Comparison of ENCODE assay signal across 18 cellular contexts in the genomic region with DNA sequence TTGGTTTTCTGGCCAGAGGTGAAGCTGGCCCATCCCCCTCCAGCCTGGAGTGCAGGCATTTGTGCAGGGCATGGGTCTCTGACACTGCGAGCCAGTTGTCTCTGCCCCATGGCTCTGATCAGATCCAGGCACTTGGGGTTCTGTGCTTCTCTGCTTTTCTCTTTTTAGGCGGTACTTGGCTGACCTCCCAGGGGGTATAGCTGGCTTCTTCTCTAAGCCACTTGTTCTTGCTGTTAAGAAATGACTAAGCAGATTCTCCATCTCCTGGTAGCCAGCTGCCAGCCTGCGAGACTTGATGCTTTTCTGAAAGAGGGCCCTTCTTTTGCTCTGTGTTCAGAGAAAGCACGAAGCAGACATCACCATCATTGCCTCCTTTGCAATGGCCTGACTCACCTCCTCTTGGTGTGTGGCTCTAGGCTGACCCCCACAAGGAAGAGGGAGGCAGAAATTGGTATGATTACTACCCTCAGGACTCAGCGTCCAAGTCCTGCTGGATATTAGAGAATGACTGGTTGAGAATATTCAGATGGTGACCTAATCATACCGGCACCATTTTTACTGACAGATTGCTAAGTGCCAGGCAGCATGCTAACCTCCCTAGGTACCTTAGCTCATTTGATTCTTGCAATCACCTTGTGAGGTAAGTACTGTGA. TPM values are rescaled to one million over a fixed set of nuclear protein-coding genes. Genes with fewer than 3 reads are reported as not detected.
DNase-seq lines count a peak whose midpoint lies in the region; ATAC-seq and TF ChIP-seq lines count a peak whose summit lies in the region.
"Had no signal": no experiment of that assay in that cellular context is flagged by ENCODE, and none has a peak within 500 bp of the region (broad histone marks: within the 10 kb centered on the region; RNA-seq: fewer than 3 reads in every experiment).

No MANE protein-coding gene starts in this region.

- H3K27me3 Mint-ChIP-seq in endothelial cell (ENCODE audit: unreplicated experiment), result no peaks in the 10 kb centered on the region

- no peak overlapping the region for H3K4me3 Mint-ChIP-seq in endothelial cell (ENCODE audit: unreplicated experiment)
- H3K4me3 Mint-ChIP-seq: activated naive CD4-positive, alpha-beta T cell treated with anti-CD3 and anti-CD28 coated beads, Interleukin-2, amount 10 ng/mL, durations not matched to agents 7 days and 5 days; CD4-positive, alpha-beta T cell had no signal

- ATAC-seq in SK-N-SH treated with all-trans-retinoic acid at 6 μM for 48 hours, result peak; percentile 37
- ATAC-seq in esophagus mucosa, result no peak
- no peak for ATAC-seq in upper lobe of right lung

- peak; percentile 64 for DNase-seq in DMS 273 (lab: John Stamatoyannopoulos, UW; ENCODE audit: unreplicated experiment)
- DNase-seq in DMS 273 treated with DMSO at 0.1 percent for 48 hours (lab: John Stamatoyannopoulos, UW), result no peak
- DNase-seq in glomerular visceral epithelial cell (ENCODE audit: extremely low spot score), result peak; percentile 16
- no peak for DNase-seq in tibial artery
- no peak for DNase-seq in upper lobe of right lung
- DNase-seq in endothelial cell (ENCODE audit: low spot score), result no peak
- DNase-seq: activated CD4-positive, alpha-beta T cell treated with anti-CD3 and anti-CD28 coated beads for 48 hours; activated naive CD4-positive, alpha-beta T cell treated with anti-CD3 and anti-CD28 coated beads, Interleukin-2, amount 10 ng/mL, durations not matched to agents 7 days and 5 days; CD4-positive, alpha-beta T cell; NCI-H1092; SHP77 treated with DMSO at 0.1 percent for 48 hours; T-helper 9 cell had no signal

- H3K27ac ChIP-seq in tibial artery (peak overlapping the region; percentile 31 to 54), upper lobe of right lung (no peak overlapping the region)
- H3K27ac ChIP-seq: 22Rv1 had no signal

- intact Hi-C loops in tibial artery (cut with DNase I; ENCODE audit: low total_unique reads) (no loop called here), upper lobe of right lung (cut with DNase I) (no loop called here)

- peaks cover 8% of the 10 kb centered on the region for H3K4me1 Mint-ChIP-seq in endothelial cell (ENCODE audit: unreplicated experiment)
- H3K4me1 Mint-ChIP-seq: activated naive CD4-positive, alpha-beta T cell treated with anti-CD3 and anti-CD28 coated beads, Interleukin-2, amount 10 ng/mL, durations not matched to agents 7 days and 5 days had no signal

- TF ChIP-seq CTCF in tibial artery (IDR thresholded peaks at IDR 0.05) (no peak), upper lobe of right lung (IDR thresholded peaks at IDR 0.05) (no peak), endothelial cell (IDR thresholded peaks at IDR 0.05; ENCODE audit: unreplicated experiment) (no peak)

- no peaks in the 10 kb centered on the region for H3K36me3 Mint-ChIP-seq in endothelial cell (ENCODE audit: low read depth, unreplicated experiment)
- H3K36me3 Mint-ChIP-seq: activated naive CD4-positive, alpha-beta T cell treated with anti-CD3 and anti-CD28 coated beads, Interleukin-2, amount 10 ng/mL, durations not matched to agents 7 days and 5 days had no signal

- H3K4me3 ChIP-seq in tibial artery, result no peak overlapping the region
- H3K4me3 ChIP-seq in upper lobe of right lung, result no peak overlapping the region
- H3K4me3 ChIP-seq: lung had no signal

- H3K27ac Mint-ChIP-seq in endothelial cell (ENCODE audit: unreplicated experiment), result no peak overlapping the region
- H3K27ac Mint-ChIP-seq: activated naive CD4-positive, alpha-beta T cell treated with anti-CD3 and anti-CD28 coated beads, Interleukin-2, amount 10 ng/mL, durations not matched to agents 7 days and 5 days; CD4-positive, alpha-beta T cell had no signal

- H3K4me1 ChIP-seq in tibial artery, result peaks cover 0 to 59% (median 30%) of the 10 kb centered on the region in 4 donors
- peaks cover 3% of the 10 kb centered on the region for H3K4me1 ChIP-seq in upper lobe of right lung

- H3K27me3 ChIP-seq in tibial artery, result no peaks in the 10 kb centered on the region
- no peaks in the 10 kb centered on the region for H3K27me3 ChIP-seq in upper lobe of right lung

- H3K9me3 ChIP-seq in tibial artery (no peaks in the 10 kb centered on the region), upper lobe of right lung (no peaks in the 10 kb centered on the region)

- H3K36me3 ChIP-seq in tibial artery, result no peaks in the 10 kb centered on the region
- no peaks in the 10 kb centered on the region for H3K36me3 ChIP-seq in upper lobe of right lung

- no peaks in the 10 kb centered on the region for H3K9me3 Mint-ChIP-seq in endothelial cell (ENCODE audit: unreplicated experiment)
- H3K9me3 Mint-ChIP-seq: activated naive CD4-positive, alpha-beta T cell treated with anti-CD3 and anti-CD28 coated beads, Interleukin-2, amount 10 ng/mL, durations not matched to agents 7 days and 5 days; CD4-positive, alpha-beta T cell had no signal

TF ChIP-seq in SK-N-SH treated with all-trans-retinoic acid at 6 μM for 48 hours, 23 proteins besides CTCF, POLR2A, EP300 and RAD21:
- TF ChIP-seq TCF4 (CRISPR knock-in tag; IDR thresholded peaks at IDR 0.05; ENCODE audit: borderline replicate concordance), result no peak
- TF ChIP-seq ARNTL (CRISPR knock-in tag; IDR thresholded peaks at IDR 0.05; ENCODE audit: borderline replicate concordance, low read depth), result no peak
- TF ChIP-seq ZFP3 (CRISPR knock-in tag; IDR thresholded peaks at IDR 0.05), result no peak
- no peak for TF ChIP-seq PPARA (CRISPR knock-in tag; IDR thresholded peaks at IDR 0.05; ENCODE audit: borderline replicate concordance)
- TF ChIP-seq, protein P1, sequence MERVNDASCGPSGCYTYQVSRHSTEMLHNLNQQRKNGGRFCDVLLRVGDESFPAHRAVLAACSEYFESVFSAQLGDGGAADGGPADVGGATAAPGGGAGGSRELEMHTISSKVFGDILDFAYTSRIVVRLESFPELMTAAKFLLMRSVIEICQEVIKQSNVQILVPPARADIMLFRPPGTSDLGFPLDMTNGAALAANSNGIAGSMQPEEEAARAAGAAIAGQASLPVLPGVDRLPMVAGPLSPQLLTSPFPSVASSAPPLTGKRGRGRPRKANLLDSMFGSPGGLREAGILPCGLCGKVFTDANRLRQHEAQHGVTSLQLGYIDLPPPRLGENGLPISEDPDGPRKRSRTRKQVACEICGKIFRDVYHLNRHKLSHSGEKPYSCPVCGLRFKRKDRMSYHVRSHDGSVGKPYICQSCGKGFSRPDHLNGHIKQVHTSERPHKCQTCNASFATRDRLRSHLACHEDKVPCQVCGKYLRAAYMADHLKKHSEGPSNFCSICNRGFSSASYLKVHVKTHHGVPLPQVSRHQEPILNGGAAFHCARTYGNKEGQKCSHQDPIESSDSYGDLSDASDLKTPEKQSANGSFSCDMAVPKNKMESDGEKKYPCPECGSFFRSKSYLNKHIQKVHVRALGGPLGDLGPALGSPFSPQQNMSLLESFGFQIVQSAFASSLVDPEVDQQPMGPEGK (CRISPR knock-in tag; IDR thresholded peaks at IDR 0.05; ENCODE audit: borderline replicate concordance), result no peak
- TF ChIP-seq, protein P2, sequence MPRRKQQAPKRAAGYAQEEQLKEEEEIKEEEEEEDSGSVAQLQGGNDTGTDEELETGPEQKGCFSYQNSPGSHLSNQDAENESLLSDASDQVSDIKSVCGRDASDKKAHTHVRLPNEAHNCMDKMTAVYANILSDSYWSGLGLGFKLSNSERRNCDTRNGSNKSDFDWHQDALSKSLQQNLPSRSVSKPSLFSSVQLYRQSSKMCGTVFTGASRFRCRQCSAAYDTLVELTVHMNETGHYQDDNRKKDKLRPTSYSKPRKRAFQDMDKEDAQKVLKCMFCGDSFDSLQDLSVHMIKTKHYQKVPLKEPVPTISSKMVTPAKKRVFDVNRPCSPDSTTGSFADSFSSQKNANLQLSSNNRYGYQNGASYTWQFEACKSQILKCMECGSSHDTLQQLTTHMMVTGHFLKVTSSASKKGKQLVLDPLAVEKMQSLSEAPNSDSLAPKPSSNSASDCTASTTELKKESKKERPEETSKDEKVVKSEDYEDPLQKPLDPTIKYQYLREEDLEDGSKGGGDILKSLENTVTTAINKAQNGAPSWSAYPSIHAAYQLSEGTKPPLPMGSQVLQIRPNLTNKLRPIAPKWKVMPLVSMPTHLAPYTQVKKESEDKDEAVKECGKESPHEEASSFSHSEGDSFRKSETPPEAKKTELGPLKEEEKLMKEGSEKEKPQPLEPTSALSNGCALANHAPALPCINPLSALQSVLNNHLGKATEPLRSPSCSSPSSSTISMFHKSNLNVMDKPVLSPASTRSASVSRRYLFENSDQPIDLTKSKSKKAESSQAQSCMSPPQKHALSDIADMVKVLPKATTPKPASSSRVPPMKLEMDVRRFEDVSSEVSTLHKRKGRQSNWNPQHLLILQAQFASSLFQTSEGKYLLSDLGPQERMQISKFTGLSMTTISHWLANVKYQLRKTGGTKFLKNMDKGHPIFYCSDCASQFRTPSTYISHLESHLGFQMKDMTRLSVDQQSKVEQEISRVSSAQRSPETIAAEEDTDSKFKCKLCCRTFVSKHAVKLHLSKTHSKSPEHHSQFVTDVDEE (CRISPR knock-in tag; IDR thresholded peaks at IDR 0.05), result no peak

RNA-seq across cellular contexts. Expression of gene TNP1, which starts 32.7 kb away (rescaled TPM):
- total RNA-seq in esophagus mucosa (not detected), upper lobe of right lung (not detected), endothelial cell (ENCODE audit: unreplicated experiment) (not detected)
- total RNA-seq: CD4-positive, alpha-beta T cell; fibroblast of villous mesenchyme; lung; renal cortical epithelial cell had no signal

Comparison
In these comparisons a context has a peak if more than half of its experiments do, and no peak if none do; other contexts are left out.
1. DNase-seq: peak in DMS 273 (single experiment) and glomerular visceral epithelial cell (single experiment); none in DMS 273 treated with DMSO at 0.1 percent for 48 hours (single experiment), tibial artery (0 of 2), upper lobe of right lung (single experiment) and endothelial cell (single experiment).